8 cellular contexts compared by ENCODE assay signal in genomic region chr1:63592536-63593302, GRCh38. TPM values are rescaled to one million over a fixed set of nuclear protein-coding genes. Genes with fewer than 3 reads are reported as not detected.
DNase-seq lines count a peak whose midpoint lies in the region; ATAC-seq and TF ChIP-seq lines count a peak whose summit lies in the region.

No MANE protein-coding gene starts in this region.

- H3K4me1 ChIP-seq in adipocyte (ENCODE audit: control insufficient read depth, insufficient read depth, low read length) (peaks cover 50% of the 10 kb centered on the region), subcutaneous abdominal adipose tissue (ENCODE audit: control insufficient read depth in 5 of 5, insufficient read depth in 5 of 5, low read length in 5 of 5) (peaks cover 0 to 41% (median 32%) of the 10 kb centered on the region in 5 donors)

- POLR2A ChIA-PET in BJ (lab: Charles Lee): no interaction called here

- peak overlapping the region; percentile 63 for H3K4me3 ChIP-seq in BJ (ENCODE audit: low read depth, low read length)
- peak overlapping the region; percentile 98 for H3K4me3 ChIP-seq in adipocyte (ENCODE audit: low read length)
- peak overlapping the region; percentile 68 to 94 (median 88) for H3K4me3 ChIP-seq in subcutaneous abdominal adipose tissue (ENCODE audit: low read depth in 1 of 5, low read length in 5 of 5)

- intact Hi-C loops in left colon (cut with DNase I, micrococcal nuclease): no loop called here

- ATAC-seq in left colon: peak; percentile 76
- ATAC-seq in GM18868 (IDR thresholded peaks at IDR 0.05; ENCODE audit: unreplicated experiment): no peak
- no peak for ATAC-seq in HG03460 (IDR thresholded peaks at IDR 0.05; ENCODE audit: unreplicated experiment)

- H3K36me3 ChIP-seq in BJ (ENCODE audit: control insufficient read depth, insufficient read depth, low read length): no peaks in the 10 kb centered on the region
- no peaks in the 10 kb centered on the region for H3K36me3 ChIP-seq in adipocyte (ENCODE audit: control insufficient read depth, insufficient read depth, low read length, severe bottlenecking)
- no peaks in the 10 kb centered on the region for H3K36me3 ChIP-seq in subcutaneous abdominal adipose tissue (ENCODE audit: control insufficient read depth in 5 of 5, insufficient read depth in 5 of 5, low read length in 5 of 5)

- TF ChIP-seq CTCF in BJ (IDR thresholded peaks at IDR 0.05; ENCODE audit: insufficient read depth, low read depth, low read length): no peak

- H3K9ac ChIP-seq in adipocyte (ENCODE audit: low read length) (peak overlapping the region; percentile 99), subcutaneous abdominal adipose tissue (ENCODE audit: low read length in 5 of 5) (peak overlapping the region; percentile 87 to 94 (median 90))

- H3K9me3 ChIP-seq in adipocyte (ENCODE audit: control insufficient read depth, low read length) (no peaks in the 10 kb centered on the region), subcutaneous abdominal adipose tissue (ENCODE audit: control insufficient read depth in 5 of 5, low read length in 5 of 5) (no peaks in the 10 kb centered on the region)

- H3K27me3 ChIP-seq in BJ (ENCODE audit: control insufficient read depth, insufficient read depth, low read length) (no peaks in the 10 kb centered on the region), adipocyte (replicated peaks; ENCODE audit: control insufficient read depth, insufficient read depth, low read length) (no peaks in the 10 kb centered on the region), subcutaneous abdominal adipose tissue (ENCODE audit: control insufficient read depth in 5 of 5, insufficient read depth in 4 of 5, low read length in 5 of 5) (no peaks in the 10 kb centered on the region)

- no peak for DNase-seq in BJ (ENCODE audit: low read depth)
- peak; percentile 19 for DNase-seq in HS-27A (ENCODE audit: low read depth)
- DNase-seq in adipocyte (ENCODE audit: low read depth): peak; percentile 59
- peak; percentile 11 to 87 for DNase-seq in left colon
- no peak for DNase-seq in foreskin melanocyte

- peak overlapping the region; percentile 93 for H3K27ac ChIP-seq in subcutaneous abdominal adipose tissue (ENCODE audit: low read depth, low read length)

- CTCF ChIA-PET in BJ (lab: Yijun Ruan, JAX): interaction anchor here (1.3 kb wide), 1 partner anchor 17 kb away, joined by 6 read pairs; no protein-coding TSS in a partner anchor

RNA-seq across cellular contexts. Expression of gene PGM1, which starts 0.5 kb away (rescaled TPM):
- polyA plus RNA-seq in BJ (2011; rRNA removed): 29.6 and 34.8 TPM in 2 replicates
- 26.1 and 34.5 TPM in 2 replicates for polyA minus RNA-seq in BJ (2011; rRNA and poly(A)+ RNA removed)
- 100 to 1,000 TPM; 114 to 120 TPM for total RNA-seq in left colon

Comparison
In these comparisons a context has a peak if more than half of its experiments do, and no peak if none do; other contexts are left out.
1. DNase-seq: peak in HS-27A (single experiment), adipocyte (single experiment) and left colon (2 of 2); none in BJ (single experiment) and foreskin melanocyte (single experiment).
2. Peak in every context shown above with its lines, with median percentiles within 50 percentile points of each other: H3K4me3 ChIP-seq.